In genomic region chr3:108877906-108878305, GRCh38 we compare ENCODE assay signal across 29 cellular contexts. TPM values are rescaled to one million over a fixed set of nuclear protein-coding genes. Genes with fewer than 3 reads are reported as not detected.
DNase-seq lines count a peak whose midpoint lies in the region; ATAC-seq lines count a peak whose summit lies in the region.
"Had no signal": no experiment of that assay in that cellular context is flagged by ENCODE, and none has a peak within 500 bp of the region (broad histone marks: within the 10 kb centered on the region; RNA-seq: fewer than 3 reads in every experiment).

No MANE protein-coding gene starts in this region.

- H3K4me1 Mint-ChIP-seq in activated naive CD4-positive, alpha-beta T cell treated with anti-CD3 and anti-CD28 coated beads for 36 hours (ENCODE audit: low read depth), result peaks cover 13% of the 10 kb centered on the region
- no peaks in the 10 kb centered on the region for H3K4me1 Mint-ChIP-seq in activated T-helper 17 cell treated with anti-CD3 and anti-CD28 coated beads, Interleukin-2, amount 50 U/mL, for 72 hours
- H3K4me1 Mint-ChIP-seq: GM23338, H9 had no signal

- no peaks in the 10 kb centered on the region for H3K27me3 Mint-ChIP-seq in activated naive CD4-positive, alpha-beta T cell treated with anti-CD3 and anti-CD28 coated beads for 36 hours (ENCODE audit: low read depth)
- no peaks in the 10 kb centered on the region for H3K27me3 Mint-ChIP-seq in activated T-helper 17 cell treated with anti-CD3 and anti-CD28 coated beads, Interleukin-2, amount 50 U/mL, for 72 hours
- H3K27me3 Mint-ChIP-seq: CD4-positive, alpha-beta memory T cell had no signal

- peak; percentile 45 to 81 for ATAC-seq in activated naive CD4-positive, alpha-beta T cell treated with anti-CD3 and anti-CD28 coated beads, Interleukin-2, amount 50 U/mL, for 72 hours
- peak; percentile 73 for ATAC-seq in activated T-helper 17 cell treated with anti-CD3 and anti-CD28 coated beads, Interleukin-2, amount 50 U/mL, for 72 hours (replicated peaks)
- ATAC-seq: A549, GM12878, GM23338, HepG2 had no signal

- H3K27ac Mint-ChIP-seq in activated naive CD4-positive, alpha-beta T cell treated with anti-CD3 and anti-CD28 coated beads, Interleukin-2, amount 50 U/mL, for 72 hours, result no peak overlapping the region
- H3K27ac Mint-ChIP-seq in activated naive CD4-positive, alpha-beta T cell treated with anti-CD3 and anti-CD28 coated beads for 36 hours, result no peak overlapping the region
- H3K27ac Mint-ChIP-seq in activated T-helper 17 cell treated with anti-CD3 and anti-CD28 coated beads, Interleukin-2, amount 50 U/mL, for 72 hours, result no peak overlapping the region
- H3K27ac Mint-ChIP-seq: CD4-positive, alpha-beta memory T cell had no signal

- no peak for DNase-seq in activated naive CD4-positive, alpha-beta T cell treated with anti-CD3 and anti-CD28 coated beads, Interleukin-2, amount 50 U/mL, for 72 hours (ENCODE audit: low spot score in 2 of 2)
- no peak for DNase-seq in activated naive CD4-positive, alpha-beta T cell treated with anti-CD3 and anti-CD28 coated beads for 36 hours
- DNase-seq in M059J (ENCODE audit: low read depth) (peak; percentile 54), pons (ENCODE audit: low spot score) (no peak), iPS-NIHi7 (ENCODE audit: extremely low spot score) (no peak)
- DNase-seq in activated effector memory CD4-positive, alpha-beta T cell treated with anti-CD3 and anti-CD28 coated beads, Interleukin-2, amount 50 U/mL, for 16 hours, result no peak
- DNase-seq: AML-193; C1 segment of cervical spinal cord; Caco-2; CD4-positive, alpha-beta memory T cell; GDM1; H9; Karpas-422; NCI-H1048; NCI-H1417; NCI-H1694; NCI-H2029 treated with DMSO at 0.1 percent for 48 hours; NCI-H446 treated with DMSO at 0.1 percent for 48 hours; NCI-H526 treated with DMSO at 0.1 percent for 48 hours; PC-9; Right ventricle myocardium superior; RPMI8226 had no signal

- CTCF ChIA-PET in activated naive CD4-positive, alpha-beta T cell treated with anti-CD3 and anti-CD28 coated beads for 36 hours (lab: Charles Lee), result interaction anchor here (0.9 to 1.0 kb wide), 2 partner anchors 9 to 20 kb away, joined by 3 to 7 read pairs; no protein-coding TSS in a partner anchor

- no peak overlapping the region for H3K4me3 Mint-ChIP-seq in activated naive CD4-positive, alpha-beta T cell treated with anti-CD3 and anti-CD28 coated beads for 36 hours
- H3K4me3 Mint-ChIP-seq in activated T-helper 17 cell treated with anti-CD3 and anti-CD28 coated beads, Interleukin-2, amount 50 U/mL, for 72 hours, result no peak overlapping the region
- H3K4me3 Mint-ChIP-seq: CD4-positive, alpha-beta memory T cell; GM23338; H9 had no signal

- intact Hi-C loops in activated naive CD4-positive, alpha-beta T cell treated with anti-CD3 and anti-CD28 coated beads for 36 hours (cut with micrococcal nuclease), result loop anchor here (1.0 kb wide), 1 partner anchor 15 kb away; no protein-coding TSS in a partner anchor

- H3K9me3 Mint-ChIP-seq in activated naive CD4-positive, alpha-beta T cell treated with anti-CD3 and anti-CD28 coated beads, Interleukin-2, amount 50 U/mL, for 72 hours, result peaks cover 10 to 12% of the 10 kb centered on the region in 2 donors
- H3K9me3 Mint-ChIP-seq in activated naive CD4-positive, alpha-beta T cell treated with anti-CD3 and anti-CD28 coated beads for 36 hours, result peaks cover 6% of the 10 kb centered on the region
- no peaks in the 10 kb centered on the region for H3K9me3 Mint-ChIP-seq in activated T-helper 17 cell treated with anti-CD3 and anti-CD28 coated beads, Interleukin-2, amount 50 U/mL, for 72 hours
- H3K9me3 Mint-ChIP-seq: GM23338, H9 had no signal

- peaks cover 14 to 17% of the 10 kb centered on the region in 2 donors for H3K36me3 Mint-ChIP-seq in activated naive CD4-positive, alpha-beta T cell treated with anti-CD3 and anti-CD28 coated beads, Interleukin-2, amount 50 U/mL, for 72 hours
- peaks cover 2% of the 10 kb centered on the region for H3K36me3 Mint-ChIP-seq in activated naive CD4-positive, alpha-beta T cell treated with anti-CD3 and anti-CD28 coated beads for 36 hours (ENCODE audit: low read depth)
- H3K36me3 Mint-ChIP-seq in activated T-helper 17 cell treated with anti-CD3 and anti-CD28 coated beads, Interleukin-2, amount 50 U/mL, for 72 hours (ENCODE audit: low read depth), result no peaks in the 10 kb centered on the region

RNA-seq across cellular contexts. Expression of gene TRAT1, which starts 55.3 kb away (rescaled TPM):
- 10 to 100 TPM; 11.8 to 25.9 TPM for total RNA-seq in activated naive CD4-positive, alpha-beta T cell treated with anti-CD3 and anti-CD28 coated beads, Interleukin-2, amount 50 U/mL, for 72 hours
- 10 to 100 TPM; 17.7 to 19.8 TPM for total RNA-seq in activated naive CD4-positive, alpha-beta T cell treated with anti-CD3 and anti-CD28 coated beads for 36 hours
- not detected in 2 replicates for total RNA-seq in M059J (2014; rRNA removed; shearing (Covaris generic))
- total RNA-seq in activated T-helper 17 cell treated with anti-CD3 and anti-CD28 coated beads, Interleukin-2, amount 50 U/mL, for 72 hours, result 10 to 100 TPM; 33.0 to 56.7 TPM
- total RNA-seq: Caco-2, GM23338, H9, HepG2, HT-29, PC-9, Right ventricle myocardium superior, SJSA1 had no signal

Comparison
In these comparisons a context has a peak if more than half of its experiments do, and no peak if none do; other contexts are left out.
1. RNA of gene TRAT1, which starts 55.3 kb away (total RNA-seq): 33.0 to 56.7 TPM in activated T-helper 17 cell treated with anti-CD3 and anti-CD28 coated beads, Interleukin-2, amount 50 U/mL, for 72 hours, 11.8 to 25.9 TPM in activated naive CD4-positive, alpha-beta T cell treated with anti-CD3 and anti-CD28 coated beads, Interleukin-2, amount 50 U/mL, for 72 hours and 17.7 to 19.8 TPM in activated naive CD4-positive, alpha-beta T cell treated with anti-CD3 and anti-CD28 coated beads for 36 hours; not detected in M059J; every median in the first group is over 10 times any median in the second.